In the genomic region with DNA sequence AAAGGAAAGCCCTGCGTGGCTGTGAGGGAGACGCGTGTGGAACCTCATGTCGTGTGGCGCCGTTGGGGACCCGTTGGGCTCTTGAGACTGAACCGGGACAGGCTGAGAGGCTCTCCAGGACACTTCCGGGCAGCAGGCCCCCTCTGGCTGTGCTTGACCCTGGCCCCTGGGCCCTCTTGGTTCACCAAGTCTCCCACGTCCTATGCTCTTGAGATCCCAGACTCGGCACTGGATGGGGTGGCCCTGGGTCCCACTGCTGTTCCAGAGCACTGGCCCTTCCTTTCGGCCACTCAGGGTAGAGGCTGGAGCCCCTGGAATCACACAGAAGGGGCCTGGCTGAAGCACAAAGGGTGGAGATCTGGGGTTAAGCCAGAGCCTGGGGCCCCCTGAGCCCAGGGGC, we compare ENCODE assay signal across 15 cellular contexts. TPM values are rescaled to one million over a fixed set of nuclear protein-coding genes. Genes with fewer than 3 reads are reported as not detected.
DNase-seq lines count a peak whose midpoint lies in the region; ATAC-seq and TF ChIP-seq lines count a peak whose summit lies in the region.
"Had no signal": no experiment of that assay in that cellular context is flagged by ENCODE, and none has a peak within 500 bp of the region (broad histone marks: within the 10 kb centered on the region; RNA-seq: fewer than 3 reads in every experiment).

No MANE protein-coding gene starts in this region.

- no peaks in the 10 kb centered on the region for H3K27me3 ChIP-seq in Peyer's patch
- peaks cover 3% of the 10 kb centered on the region for H3K27me3 ChIP-seq in skeletal muscle satellite cell (ENCODE audit: control insufficient read depth, insufficient read depth, low read length)

- H3K4me3 ChIP-seq in Peyer's patch, result no peak overlapping the region
- peak overlapping the region; percentile 63 for H3K4me3 ChIP-seq in skeletal muscle satellite cell (ENCODE audit: low read length)
- H3K4me3 ChIP-seq: tibial artery had no signal

- peak overlapping the region in 3 of 4 donors; percentile 61 to 80 (median 72) for H3K27ac ChIP-seq in Peyer's patch
- H3K27ac ChIP-seq: KMS-11, tibial artery, VCaP had no signal

- H3K36me3 Mint-ChIP-seq in activated CD8-positive, alpha-beta memory T cell treated with anti-CD3 and anti-CD28 coated beads, Interleukin-2, amount 10 ng/mL, durations not matched to agents 7 days and 5 days, result no peaks in the 10 kb centered on the region
- peaks cover 6% of the 10 kb centered on the region for H3K36me3 Mint-ChIP-seq in effector memory CD8-positive, alpha-beta T cell (ENCODE audit: insufficient read depth)
- H3K36me3 Mint-ChIP-seq in nephron progenitor cell (ENCODE audit: low read depth), result no peaks in the 10 kb centered on the region

- H3K4me1 ChIP-seq in Peyer's patch (peaks cover 0 to 20% (median 6%) of the 10 kb centered on the region in 4 donors), skeletal muscle satellite cell (ENCODE audit: control insufficient read depth, insufficient read depth, low read length) (peaks cover 29% of the 10 kb centered on the region)
- H3K4me1 ChIP-seq: breast epithelium, tibial artery had no signal

- H3K4me1 Mint-ChIP-seq in activated CD8-positive, alpha-beta memory T cell treated with anti-CD3 and anti-CD28 coated beads, Interleukin-2, amount 10 ng/mL, durations not matched to agents 7 days and 5 days, result peaks cover 52% of the 10 kb centered on the region
- peaks cover 22 to 23% of the 10 kb centered on the region in 2 donors for H3K4me1 Mint-ChIP-seq in effector memory CD8-positive, alpha-beta T cell (ENCODE audit: low read depth in 2 of 2)
- peaks cover 22% of the 10 kb centered on the region for H3K4me1 Mint-ChIP-seq in nephron progenitor cell

- H3K4me3 Mint-ChIP-seq in activated CD8-positive, alpha-beta memory T cell treated with anti-CD3 and anti-CD28 coated beads, Interleukin-2, amount 10 ng/mL, durations not matched to agents 7 days and 5 days, result peak overlapping the region; percentile 70
- H3K4me3 Mint-ChIP-seq in effector memory CD8-positive, alpha-beta T cell, result peak overlapping the region; percentile 90 to 94
- H3K4me3 Mint-ChIP-seq in nephron progenitor cell, result no peak overlapping the region

- peak overlapping the region; percentile 99 for H3K27ac Mint-ChIP-seq in activated CD8-positive, alpha-beta memory T cell treated with anti-CD3 and anti-CD28 coated beads, Interleukin-2, amount 10 ng/mL, durations not matched to agents 7 days and 5 days
- H3K27ac Mint-ChIP-seq in effector memory CD8-positive, alpha-beta T cell, result peak overlapping the region; percentile 92 to 93
- H3K27ac Mint-ChIP-seq in nephron progenitor cell, result no peak overlapping the region

- TF ChIP-seq CTCF in Peyer's patch (IDR thresholded peaks at IDR 0.05) (no peak), nephron progenitor cell (IDR thresholded peaks at IDR 0.05) (no peak)

- no peak for DNase-seq in activated CD8-positive, alpha-beta memory T cell treated with anti-CD3 and anti-CD28 coated beads, Interleukin-2, amount 10 ng/mL, durations not matched to agents 7 days and 5 days
- DNase-seq in activated CD8-positive, alpha-beta memory T cell treated with anti-CD3 and anti-CD28 coated beads, Interleukin-2, amount 50 U/mL, for 48 hours, result no peak
- peak in 1 of 3 donors; percentile 43 for DNase-seq in Peyer's patch
- DNase-seq in effector memory CD8-positive, alpha-beta T cell, result no peak
- DNase-seq in middle frontal gyrus (ENCODE audit: extremely low spot score, low spot score), result no peak
- no peak for DNase-seq in nephron progenitor cell
- DNase-seq in Kasumi-1 (lab: John Stamatoyannopoulos, UW), result no peak
- DNase-seq: NCI-H187 treated with DMSO at 0.1 percent for 48 hours, NCI-H526 treated with DMSO at 0.1 percent for 48 hours, SHP77 treated with DMSO at 0.1 percent for 48 hours had no signal

- CTCF ChIA-PET in activated CD8-positive, alpha-beta memory T cell treated with anti-CD3 and anti-CD28 coated beads, Interleukin-2, amount 10 ng/mL, durations not matched to agents 7 days and 5 days (lab: Charles Lee), result interaction anchor here (1.0 to 2.9 kb wide), 4 partner anchors 36 to 88 kb away, joined by 3 to 19 read pairs (median 4); no protein-coding TSS in a partner anchor

- H3K36me3 ChIP-seq in Peyer's patch, result no peaks in the 10 kb centered on the region
- H3K36me3 ChIP-seq in skeletal muscle satellite cell (ENCODE audit: insufficient read depth, low read length), result no peaks in the 10 kb centered on the region
- H3K36me3 ChIP-seq: breast epithelium, tibial artery had no signal

- no peak overlapping the region for H3K9ac ChIP-seq in skeletal muscle satellite cell (ENCODE audit: low read depth, low read length)
- H3K9ac ChIP-seq: KMS-11 had no signal

- H3K27me3 Mint-ChIP-seq in activated CD8-positive, alpha-beta memory T cell treated with anti-CD3 and anti-CD28 coated beads, Interleukin-2, amount 10 ng/mL, durations not matched to agents 7 days and 5 days, result peaks cover 29% of the 10 kb centered on the region
- no peaks in the 10 kb centered on the region for H3K27me3 Mint-ChIP-seq in effector memory CD8-positive, alpha-beta T cell
- H3K27me3 Mint-ChIP-seq in nephron progenitor cell (ENCODE audit: low read depth, poor library complexity), result peaks cover 16% of the 10 kb centered on the region

- ATAC-seq in activated CD8-positive, alpha-beta memory T cell treated with anti-CD3 and anti-CD28 coated beads, Interleukin-2, amount 10 ng/mL, durations not matched to agents 7 days and 5 days, result no peak
- no peak for ATAC-seq in effector memory CD8-positive, alpha-beta T cell (replicated peaks)

- no peaks in the 10 kb centered on the region for H3K9me3 Mint-ChIP-seq in activated CD8-positive, alpha-beta memory T cell treated with anti-CD3 and anti-CD28 coated beads, Interleukin-2, amount 10 ng/mL, durations not matched to agents 7 days and 5 days (ENCODE audit: low read depth)
- H3K9me3 Mint-ChIP-seq in effector memory CD8-positive, alpha-beta T cell, result no peaks in the 10 kb centered on the region
- no peaks in the 10 kb centered on the region for H3K9me3 Mint-ChIP-seq in nephron progenitor cell

- peak overlapping the region; percentile 80 for H3K4me2 ChIP-seq in skeletal muscle satellite cell (ENCODE audit: low read length)

- no peak for TF ChIP-seq POLR2A in Peyer's patch (IDR thresholded peaks at IDR 0.05)

- H3K9me3 ChIP-seq in Peyer's patch, result no peaks in the 10 kb centered on the region
- H3K9me3 ChIP-seq in skeletal muscle satellite cell (replicated peaks; ENCODE audit: low read length), result no peaks in the 10 kb centered on the region
- H3K9me3 ChIP-seq: breast epithelium, tibial artery had no signal

RNA-seq across cellular contexts. Expression of gene NTSR1, which starts 30.4 kb away (rescaled TPM):
- not detected for total RNA-seq in activated CD8-positive, alpha-beta memory T cell treated with anti-CD3 and anti-CD28 coated beads, Interleukin-2, amount 10 ng/mL, durations not matched to agents 7 days and 5 days
- total RNA-seq in Peyer's patch, result under 1 TPM in 1 of 4 donors, not detected in 3; 0.76 TPM
- 0.22 and 0.25 TPM in 2 replicates for total RNA-seq in skeletal muscle satellite cell (2012; rRNA removed)

RNA-seq across cellular contexts. Expression of gene MRGBP, which starts 57.2 kb away (rescaled TPM):
- 10 to 100 TPM; 16.9 to 17.4 TPM for total RNA-seq in activated CD8-positive, alpha-beta memory T cell treated with anti-CD3 and anti-CD28 coated beads, Interleukin-2, amount 10 ng/mL, durations not matched to agents 7 days and 5 days
- 10 to 100 TPM; 11.6 to 15.4 (median 13.3) TPM for total RNA-seq in Peyer's patch
- total RNA-seq in skeletal muscle satellite cell (2012; rRNA removed), result 19.7 and 21.3 TPM in 2 replicates
